Comparison of ENCODE assay signal across 8 cellular contexts in the genomic region with DNA sequence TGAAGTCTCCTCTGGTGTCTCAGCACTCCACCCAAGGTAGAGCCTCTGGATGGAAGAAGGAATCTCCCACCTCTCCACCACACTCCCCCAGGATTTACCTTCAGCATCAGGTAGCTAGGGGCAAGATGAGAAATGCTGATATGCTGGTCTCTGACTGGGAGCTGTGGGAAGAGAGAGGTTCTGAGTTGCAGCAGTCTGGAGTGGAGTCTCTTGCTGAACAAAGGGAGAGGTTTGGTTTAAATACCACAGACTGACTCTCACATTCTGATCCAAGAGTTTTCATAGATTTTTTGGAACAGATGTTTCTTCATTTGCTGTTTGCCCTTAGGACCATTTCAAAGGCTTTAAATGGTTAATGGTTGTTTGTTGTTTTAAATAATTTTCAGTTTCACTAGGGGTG. TPM values are rescaled to one million over a fixed set of nuclear protein-coding genes. Genes with fewer than 3 reads are reported as not detected.
DNase-seq lines count a peak whose midpoint lies in the region; ATAC-seq and TF ChIP-seq lines count a peak whose summit lies in the region.

No MANE protein-coding gene starts in this region.

- H3K4me1 Mint-ChIP-seq in activated T-helper 17 cell treated with anti-CD3 and anti-CD28 coated beads, Interleukin-2, amount 50 U/mL, for 72 hours = peaks cover 8% of the 10 kb centered on the region
- peaks cover 36 to 40% of the 10 kb centered on the region in 2 donors for H3K4me1 Mint-ChIP-seq in immature natural killer cell

- DNase-seq in activated effector memory CD4-positive, alpha-beta T cell treated with anti-CD3 and anti-CD28 coated beads, Interleukin-2, amount 50 U/mL, for 16 hours = peak; percentile 39
- DNase-seq in activated effector memory CD4-positive, alpha-beta T cell treated with Interleukin-2 at 50 U/mL for 16 hours = no peak
- DNase-seq in immature natural killer cell = no peak
- DNase-seq in GM13977 (ENCODE audit: low spot score) = no peak

- peak overlapping the region in 3 of 5 donors; percentile 34 to 96 (median 36) for H3K4me3 ChIP-seq in subcutaneous abdominal adipose tissue (ENCODE audit: low read depth in 1 of 5, low read length in 5 of 5)

- H3K9me3 ChIP-seq in subcutaneous abdominal adipose tissue (ENCODE audit: control insufficient read depth in 5 of 5, low read length in 5 of 5) = no peaks in the 10 kb centered on the region

- no peaks in the 10 kb centered on the region for H3K36me3 ChIP-seq in subcutaneous abdominal adipose tissue (ENCODE audit: control insufficient read depth in 5 of 5, insufficient read depth in 5 of 5, low read length in 5 of 5)

- peak overlapping the region in 1 of 5 donors; percentile 2 for H3K9ac ChIP-seq in subcutaneous abdominal adipose tissue (ENCODE audit: low read length in 5 of 5)

- TF ChIP-seq CTCF in GM13977 (IDR thresholded peaks at IDR 0.05; ENCODE audit: extremely low read depth, insufficient read depth, missing control alignments) = no peak

- in situ Hi-C loops in GM13977 (cut with MboI; ENCODE audit: low pct_unique_long_range_greater_than_20kb, low sequenced_read_pairs, unreplicated experiment) = no loop called here

- peak overlapping the region; percentile 100 for H3K27ac ChIP-seq in subcutaneous abdominal adipose tissue (ENCODE audit: low read depth, low read length)

- H3K36me3 Mint-ChIP-seq in activated T-helper 17 cell treated with anti-CD3 and anti-CD28 coated beads, Interleukin-2, amount 50 U/mL, for 72 hours (ENCODE audit: low read depth) = peaks cover 45% of the 10 kb centered on the region
- H3K36me3 Mint-ChIP-seq in immature natural killer cell = peaks cover 5 to 12% (median 9%) of the 10 kb centered on the region in 3 donors

- no peaks in the 10 kb centered on the region for H3K27me3 ChIP-seq in subcutaneous abdominal adipose tissue (ENCODE audit: control insufficient read depth in 5 of 5, insufficient read depth in 4 of 5, low read length in 5 of 5)

- peak overlapping the region; percentile 88 for H3K4me3 Mint-ChIP-seq in activated T-helper 17 cell treated with anti-CD3 and anti-CD28 coated beads, Interleukin-2, amount 50 U/mL, for 72 hours
- peak overlapping the region; percentile 93 to 99 (median 95) for H3K4me3 Mint-ChIP-seq in immature natural killer cell

- peaks cover 5 to 39% (median 24%) of the 10 kb centered on the region in 5 donors for H3K4me1 ChIP-seq in subcutaneous abdominal adipose tissue (ENCODE audit: control insufficient read depth in 5 of 5, insufficient read depth in 5 of 5, low read length in 5 of 5)

- H3K27ac Mint-ChIP-seq in activated T-helper 17 cell treated with anti-CD3 and anti-CD28 coated beads, Interleukin-2, amount 50 U/mL, for 72 hours = peak overlapping the region; percentile 93
- peak overlapping the region; percentile 96 to 100 (median 98) for H3K27ac Mint-ChIP-seq in immature natural killer cell

- H3K27me3 Mint-ChIP-seq in activated T-helper 17 cell treated with anti-CD3 and anti-CD28 coated beads, Interleukin-2, amount 50 U/mL, for 72 hours = no peaks in the 10 kb centered on the region
- peaks cover 33 to 46% (median 44%) of the 10 kb centered on the region in 3 donors for H3K27me3 Mint-ChIP-seq in immature natural killer cell (ENCODE audit: low read depth in 3 of 3)

- H3K9me3 Mint-ChIP-seq in activated T-helper 17 cell treated with anti-CD3 and anti-CD28 coated beads, Interleukin-2, amount 50 U/mL, for 72 hours = no peaks in the 10 kb centered on the region
- peaks cover 0 to 1% (median 0%) of the 10 kb centered on the region in 6 donors for H3K9me3 Mint-ChIP-seq in immature natural killer cell

- ATAC-seq in activated T-helper 17 cell treated with anti-CD3 and anti-CD28 coated beads, Interleukin-2, amount 50 U/mL, for 72 hours (replicated peaks) = no peak
- ATAC-seq in GM21529 (IDR thresholded peaks at IDR 0.05; ENCODE audit: unreplicated experiment) (no peak), HG02642 (IDR thresholded peaks at IDR 0.05; ENCODE audit: poor library complexity, unreplicated experiment) (no peak)

RNA-seq across cellular contexts. Expression of a gene that starts 1.1 kb away (rescaled TPM):
- 100 to 1,000 TPM; 224 to 559 TPM for total RNA-seq in activated T-helper 17 cell treated with anti-CD3 and anti-CD28 coated beads, Interleukin-2, amount 50 U/mL, for 72 hours
- polyA plus RNA-seq in immature natural killer cell = 100 to 1,000 TPM; 167 to 262 (median 242) TPM

RNA-seq across cellular contexts. Expression of a gene that starts 43.0 kb away (rescaled TPM):
- total RNA-seq in activated T-helper 17 cell treated with anti-CD3 and anti-CD28 coated beads, Interleukin-2, amount 50 U/mL, for 72 hours = 10 to 100 TPM; 68.7 to 99.3 TPM
- polyA plus RNA-seq in immature natural killer cell = 100 to 1,000 TPM; 211 to 234 (median 225) TPM

RNA-seq across cellular contexts. Expression of a gene that starts 43.4 kb away (rescaled TPM):
- total RNA-seq in activated T-helper 17 cell treated with anti-CD3 and anti-CD28 coated beads, Interleukin-2, amount 50 U/mL, for 72 hours = 10 to 100 TPM; 23.8 to 24.5 TPM
- 10 to 100 TPM; 12.9 to 31.4 (median 22.1) TPM for polyA plus RNA-seq in immature natural killer cell
